Comparison of ENCODE assay signal across 10 cellular contexts in genomic region chr4:122117743-122118142, GRCh38. TPM values are rescaled to one million over a fixed set of nuclear protein-coding genes. Genes with fewer than 3 reads are reported as not detected.
DNase-seq lines count a peak whose midpoint lies in the region; ATAC-seq and TF ChIP-seq lines count a peak whose summit lies in the region.
"Had no signal": no experiment of that assay in that cellular context is flagged by ENCODE, and none has a peak within 500 bp of the region (broad histone marks: within the 10 kb centered on the region; RNA-seq: fewer than 3 reads in every experiment).

No MANE protein-coding gene starts in this region.

- H3K27ac Mint-ChIP-seq in CD8-positive, alpha-beta memory T cell: peak overlapping the region in 7 of 8 donors; percentile 13 to 84 (median 29)
- no peak overlapping the region for H3K27ac Mint-ChIP-seq in activated CD8-positive, alpha-beta T cell treated with anti-CD3 and anti-CD28 coated beads for 36 hours
- no peak overlapping the region for H3K27ac Mint-ChIP-seq in WTC11
- H3K27ac Mint-ChIP-seq in glutamatergic neuron (ENCODE audit: unreplicated experiment): no peak overlapping the region

- ATAC-seq in activated CD8-positive, alpha-beta T cell treated with anti-CD3 and anti-CD28 coated beads for 36 hours: peak; percentile 71
- ATAC-seq in WTC11: no peak
- ATAC-seq: HCT116 had no signal

- H3K27me3 ChIP-seq in CD8-positive, alpha-beta memory T cell (ENCODE audit: insufficient read depth, low read length, poor library complexity, severe bottlenecking): no peaks in the 10 kb centered on the region
- H3K27me3 ChIP-seq: ovary had no signal

- peaks cover 5 to 10% (median 8%) of the 10 kb centered on the region in 5 donors for H3K9me3 Mint-ChIP-seq in CD8-positive, alpha-beta memory T cell
- H3K9me3 Mint-ChIP-seq in activated CD8-positive, alpha-beta T cell treated with anti-CD3 and anti-CD28 coated beads for 36 hours: peaks cover 2% of the 10 kb centered on the region
- no peaks in the 10 kb centered on the region for H3K9me3 Mint-ChIP-seq in WTC11
- no peaks in the 10 kb centered on the region for H3K9me3 Mint-ChIP-seq in glutamatergic neuron (ENCODE audit: unreplicated experiment)

- POLR2A ChIA-PET in CD8-positive, alpha-beta memory T cell (lab: Charles Lee): no interaction called here
- POLR2A ChIA-PET in activated CD8-positive, alpha-beta T cell treated with anti-CD3 and anti-CD28 coated beads for 36 hours (lab: Charles Lee): no interaction called here
- POLR2A ChIA-PET in WTC11 (lab: Charles Lee): no interaction called here

- peaks cover 22 to 28% (median 27%) of the 10 kb centered on the region in 3 donors for H3K4me1 Mint-ChIP-seq in CD8-positive, alpha-beta memory T cell
- H3K4me1 Mint-ChIP-seq in activated CD8-positive, alpha-beta T cell treated with anti-CD3 and anti-CD28 coated beads for 36 hours (ENCODE audit: low read depth): peaks cover 14% of the 10 kb centered on the region
- no peaks in the 10 kb centered on the region for H3K4me1 Mint-ChIP-seq in WTC11
- H3K4me1 Mint-ChIP-seq in glutamatergic neuron (ENCODE audit: low read depth, unreplicated experiment): no peaks in the 10 kb centered on the region

- no peaks in the 10 kb centered on the region for H3K36me3 ChIP-seq in CD8-positive, alpha-beta memory T cell (ENCODE audit: insufficient read depth, low read length)
- H3K36me3 ChIP-seq: ovary had no signal

- no peaks in the 10 kb centered on the region for H3K9me3 ChIP-seq in CD8-positive, alpha-beta memory T cell (ENCODE audit: low read length)
- H3K9me3 ChIP-seq: ovary had no signal

- intact Hi-C loops in activated CD8-positive, alpha-beta T cell treated with anti-CD3 and anti-CD28 coated beads for 36 hours (cut with micrococcal nuclease): no loop called here

- H3K4me3 ChIP-seq in CD8-positive, alpha-beta memory T cell (ENCODE audit: low read length): no peak overlapping the region
- H3K4me3 ChIP-seq in HFF-Myc (replicated peaks; ENCODE audit: low read depth, low read length): no peak overlapping the region
- H3K4me3 ChIP-seq: ovary had no signal

- TF ChIP-seq CTCF in HFF-Myc (IDR thresholded peaks at IDR 0.05; ENCODE audit: low read depth, low read length, missing control alignments) (no peak), WTC11 (IDR thresholded peaks at IDR 0.05) (no peak), glutamatergic neuron (IDR thresholded peaks at IDR 0.05; ENCODE audit: partially characterized antibody, unreplicated experiment) (no peak)
- TF ChIP-seq CTCF in activated CD8-positive, alpha-beta T cell treated with anti-CD3 and anti-CD28 coated beads for 36 hours (IDR thresholded peaks at IDR 0.05): no peak

- H3K4me1 ChIP-seq in CD8-positive, alpha-beta memory T cell (ENCODE audit: insufficient read depth, low read length): peaks cover 21% of the 10 kb centered on the region

- CTCF ChIA-PET in CD8-positive, alpha-beta memory T cell (lab: Charles Lee): interaction anchor here (1.7 kb wide), 1 partner anchor 168 kb away, joined by 4 read pairs; no protein-coding TSS in a partner anchor
- CTCF ChIA-PET in activated CD8-positive, alpha-beta T cell treated with anti-CD3 and anti-CD28 coated beads for 36 hours (lab: Charles Lee): interaction anchor here (1.3 kb wide), 1 partner anchor 217 kb away, joined by 4 read pairs; no protein-coding TSS in a partner anchor
- CTCF ChIA-PET in WTC11 (lab: Charles Lee): interaction anchor here (0.7 kb wide), 1 partner anchor 603 kb away, joined by 3 read pairs; no protein-coding TSS in a partner anchor

- DNase-seq in CD8-positive, alpha-beta memory T cell: peak in 2 of 5 donors; percentile 3 to 12
- DNase-seq in HFF-Myc (ENCODE audit: extremely low read depth, low read depth): peak; percentile 78
- peak; percentile 4 for DNase-seq in activated CD8-positive, alpha-beta T cell treated with anti-CD3 and anti-CD28 coated beads for 36 hours
- peak; percentile 1 for DNase-seq in left kidney (ENCODE audit: low read depth, low spot score)
- DNase-seq in WTC11 (ENCODE audit: low spot score): no peak
- no peak for DNase-seq in putamen (ENCODE audit: low spot score)
- no peak for DNase-seq in glutamatergic neuron
- DNase-seq: KBM-7, ovary had no signal

- H3K36me3 Mint-ChIP-seq in CD8-positive, alpha-beta memory T cell: peaks cover 0 to 11% (median 1%) of the 10 kb centered on the region in 3 donors
- no peaks in the 10 kb centered on the region for H3K36me3 Mint-ChIP-seq in activated CD8-positive, alpha-beta T cell treated with anti-CD3 and anti-CD28 coated beads for 36 hours (ENCODE audit: low read depth)
- H3K36me3 Mint-ChIP-seq in WTC11 (no peaks in the 10 kb centered on the region), glutamatergic neuron (ENCODE audit: unreplicated experiment) (no peaks in the 10 kb centered on the region)

- no peaks in the 10 kb centered on the region for H3K27me3 Mint-ChIP-seq in CD8-positive, alpha-beta memory T cell
- H3K27me3 Mint-ChIP-seq in activated CD8-positive, alpha-beta T cell treated with anti-CD3 and anti-CD28 coated beads for 36 hours: no peaks in the 10 kb centered on the region
- H3K27me3 Mint-ChIP-seq in WTC11 (ENCODE audit: low read depth): no peaks in the 10 kb centered on the region; the same call in 1 of the 2 replicates
- no peaks in the 10 kb centered on the region for H3K27me3 Mint-ChIP-seq in glutamatergic neuron (ENCODE audit: unreplicated experiment)

- H3K4me3 Mint-ChIP-seq in CD8-positive, alpha-beta memory T cell: peak overlapping the region in 6 of 7 donors; percentile 2 to 56 (median 26)
- H3K4me3 Mint-ChIP-seq in activated CD8-positive, alpha-beta T cell treated with anti-CD3 and anti-CD28 coated beads for 36 hours: no peak overlapping the region
- H3K4me3 Mint-ChIP-seq in WTC11 (no peak overlapping the region), glutamatergic neuron (ENCODE audit: unreplicated experiment) (no peak overlapping the region)

- H3K27ac ChIP-seq in CD8-positive, alpha-beta memory T cell (ENCODE audit: low read depth, low read length): no peak overlapping the region
- H3K27ac ChIP-seq: ovary had no signal

TF ChIP-seq in WTC11, 78 proteins besides CTCF, POLR2A, EP300 and RAD21:
- TF ChIP-seq ZNF263 (CRISPR knock-in tag; IDR thresholded peaks at IDR 0.05; ENCODE audit: low read depth): no peak
- TF ChIP-seq GABPB1 (CRISPR knock-in tag; IDR thresholded peaks at IDR 0.05): no peak
- no peak for TF ChIP-seq ZSCAN18 (CRISPR knock-in tag; IDR thresholded peaks at IDR 0.05)
- no peak for TF ChIP-seq ATF1 (CRISPR knock-in tag; IDR thresholded peaks at IDR 0.05)
- no peak for TF ChIP-seq TEAD1 (CRISPR knock-in tag; IDR thresholded peaks at IDR 0.05)
- no peak for TF ChIP-seq GRHL2 (CRISPR knock-in tag; IDR thresholded peaks at IDR 0.05; ENCODE audit: insufficient replicate concordance, severe bottlenecking)
- no peak for TF ChIP-seq USF1 (CRISPR knock-in tag; IDR thresholded peaks at IDR 0.05)
- TF ChIP-seq ZNF425 (CRISPR knock-in tag; conservative IDR thresholded peaks at IDR 0.05): no peak
- TF ChIP-seq PRRX2 (CRISPR knock-in tag; IDR thresholded peaks at IDR 0.05): no peak
- no peak for TF ChIP-seq ETV6 (CRISPR knock-in tag; IDR thresholded peaks at IDR 0.05)
- TF ChIP-seq SMAD3 (CRISPR knock-in tag; IDR thresholded peaks at IDR 0.05; ENCODE audit: borderline replicate concordance): no peak
- TF ChIP-seq MYBL2 (CRISPR knock-in tag; IDR thresholded peaks at IDR 0.05): no peak
- no peak for TF ChIP-seq MXD4 (CRISPR knock-in tag; IDR thresholded peaks at IDR 0.05; ENCODE audit: borderline replicate concordance)
- no peak for TF ChIP-seq ZNF121 (CRISPR knock-in tag; IDR thresholded peaks at IDR 0.05)

RNA-seq across cellular contexts. Expression of gene BLTP1, which starts 34.4 kb away (rescaled TPM):
- total RNA-seq in CD8-positive, alpha-beta memory T cell: 10 to 100 TPM; 19.4 to 22.4 TPM
- 9.6 TPM for polyA plus RNA-seq in CD8-positive, alpha-beta memory T cell
- 10 to 100 TPM; 17.9 to 19.0 TPM for total RNA-seq in activated CD8-positive, alpha-beta T cell treated with anti-CD3 and anti-CD28 coated beads for 36 hours
- total RNA-seq in WTC11 (2021): 29.1 to 32.1 TPM (median 30.3 TPM) in 3 replicates
- 65.7 TPM for total RNA-seq in glutamatergic neuron (ENCODE audit: unreplicated experiment)

Comparison
In these comparisons a context has a peak if more than half of its experiments do, and no peak if none do; other contexts are left out.
1. DNase-seq: peak in HFF-Myc (single experiment), activated CD8-positive, alpha-beta T cell treated with anti-CD3 and anti-CD28 coated beads for 36 hours (single experiment) and left kidney (single experiment); none in WTC11 (single experiment), putamen (single experiment) and glutamatergic neuron (single experiment).
2. H3K27ac Mint-ChIP-seq: peak in CD8-positive, alpha-beta memory T cell (7 of 8); none in activated CD8-positive, alpha-beta T cell treated with anti-CD3 and anti-CD28 coated beads for 36 hours (single experiment), WTC11 (single experiment) and glutamatergic neuron (single experiment).
3. H3K4me3 Mint-ChIP-seq: peak in CD8-positive, alpha-beta memory T cell (6 of 7); none in activated CD8-positive, alpha-beta T cell treated with anti-CD3 and anti-CD28 coated beads for 36 hours (single experiment), WTC11 (single experiment) and glutamatergic neuron (single experiment).